ENCODE assay signal across 1 cellular context in genomic region chr17:31383488-31383887, GRCh38.
A peak's percentile ranks its signal among the peaks of the same experiment; 100 is the strongest.
TF ChIP-seq lines count a peak whose summit lies in the region.

No MANE protein-coding gene starts in this region.

TF ChIP-seq in HepG2, 621 proteins besides CTCF, POLR2A, EP300 and RAD21:
- TF ChIP-seq STAG1 (CRISPR knock-in tag; IDR thresholded peaks at IDR 0.05): peak; percentile 34; the same call in 1 of the 2 replicates
TF ChIP-seq in HepG2: peak in this region for 1; not testable (repeated sequence) for 620.
